ENCODE assay signal across 7 cellular contexts in genomic region chr14:64365358-64365889, GRCh38. TPM values are rescaled to one million over a fixed set of nuclear protein-coding genes. Genes with fewer than 3 reads are reported as not detected.
DNase-seq lines count a peak whose midpoint lies in the region; ATAC-seq and TF ChIP-seq lines count a peak whose summit lies in the region.
"Not testable (repeated sequence)": the region's sequence is repeated elsewhere in the genome, so short reads cannot be mapped to it uniquely, and the experiment has no call there.

No MANE protein-coding gene starts in this region.

- not testable (repeated sequence) for H2AFZ ChIP-seq in HCT116 (ENCODE audit: low read depth, low read length, poor library complexity, severe bottlenecking)

- not testable (repeated sequence) for H3K9me3 ChIP-seq in HCT116 (ENCODE audit: control insufficient read depth in 1 of 2, insufficient read depth in 1 of 2, low read depth in 1 of 2, low read length in 2 of 2); adipocyte (ENCODE audit: control insufficient read depth, low read length)

- POLR2A ChIA-PET in HCT116 (lab: Charles Lee), result interaction anchor here (1.4 kb wide), 1 partner anchor 23 kb away, joined by 3 read pairs; the partner anchor contains the start of gene MTHFD1

- not testable (repeated sequence) for TF ChIP-seq CTCF in HCT116 (IDR thresholded peaks at IDR 0.05 in 2 of 3, conservative IDR thresholded peaks at IDR 0.05 in 1 of 3; ENCODE audit: borderline replicate concordance in 1 of 3, insufficient read depth in 1 of 3, low read depth in 2 of 3, low read length in 2 of 3); choroid plexus epithelial cell (conservative IDR thresholded peaks at IDR 0.05; ENCODE audit: low read depth, low read length); fibroblast of the aortic adventitia (IDR thresholded peaks at IDR 0.05; ENCODE audit: insufficient read depth, low read length)

- H3K79me2 ChIP-seq in HCT116 (ENCODE audit: insufficient read depth, low read length), result not testable (repeated sequence)

- TF ChIP-seq POLR2A in HCT116 (IDR thresholded peaks at IDR 0.05; ENCODE audit: borderline replicate concordance, extremely low read depth, insufficient read depth, insufficient read length), result not testable (repeated sequence)

- not testable (repeated sequence) for BruUV-seq in HCT116 (replicated peaks; lab: Mats Ljungman, UMichigan)

- H3K4me1 ChIP-seq in HCT116 (ENCODE audit: control insufficient read depth in 1 of 2, insufficient read depth in 2 of 2, low read length in 2 of 2), result peaks cover 11 to 27% of the 10 kb centered on the region in 2 experiments; a peak in 3 of 4 replicates
- H3K4me1 ChIP-seq in adipocyte (ENCODE audit: control insufficient read depth, insufficient read depth, low read length), result not testable (repeated sequence)

- H3K27ac ChIP-seq in HCT116 (ENCODE audit: low read depth, low read length), result not testable (repeated sequence)

- 0 out of 2 replicates have a peak, but pooled peaks have one; percentile 32 for ATAC-seq in HCT116

- RAD21 ChIA-PET in HCT116 (lab: Charles Lee; ENCODE audit: low non-redundant PET in 1 of 2, low total read pairs in 2 of 2, uncharacterized antibody in 2 of 2, unreplicated experiment in 2 of 2), result not testable (repeated sequence)

- not testable (repeated sequence) for H3K9me2 ChIP-seq in HCT116 (ENCODE audit: insufficient read depth)

- not testable (repeated sequence) for H4K20me1 ChIP-seq in HCT116 (ENCODE audit: insufficient read depth)

- not testable (repeated sequence) for H3K27me3 ChIP-seq in HCT116 (ENCODE audit: insufficient read depth, low read length); adipocyte (replicated peaks; ENCODE audit: control insufficient read depth, insufficient read depth, low read length)

- H3K4me2 ChIP-seq in HCT116 (ENCODE audit: low read length), result peak overlapping the region; percentile 11

- DNase-seq in Daoy (ENCODE audit: low read depth), result peak; percentile 11
- DNase-seq in HCT116 (ENCODE audit: low read depth, low spot score), result not testable (repeated sequence)
- peak; percentile 41 for DNase-seq in M059J (ENCODE audit: low read depth)
- peak; percentile 20 for DNase-seq in adipocyte (ENCODE audit: low read depth)
- DNase-seq in choroid plexus epithelial cell (ENCODE audit: low read depth), result peak; percentile 25
- peak; percentile 19 for DNase-seq in fibroblast of the aortic adventitia (ENCODE audit: low read depth)
- peak; percentile 23 for DNase-seq in myocyte (ENCODE audit: low read depth)

- not testable (repeated sequence) for H3K36me3 ChIP-seq in HCT116 (ENCODE audit: control insufficient read depth in 1 of 2, insufficient read depth in 2 of 2, low read length in 2 of 2); adipocyte (ENCODE audit: control insufficient read depth, insufficient read depth, low read length, severe bottlenecking)

- not testable (repeated sequence) for H3K9ac ChIP-seq in HCT116 (ENCODE audit: low read length); adipocyte (ENCODE audit: low read length)

- CTCF ChIA-PET in HCT116 (lab: Charles Lee), result not testable (repeated sequence)

- TF ChIP-seq RAD21 in HCT116 (IDR thresholded peaks at IDR 0.05; ENCODE audit: low read depth), result not testable (repeated sequence)

- not testable (repeated sequence) for H3K4me3 ChIP-seq in HCT116 (replicated peaks in 1 of 2; ENCODE audit: low read depth in 1 of 2, low read length in 2 of 2); adipocyte (ENCODE audit: low read length); choroid plexus epithelial cell (ENCODE audit: low read depth, low read length); fibroblast of the aortic adventitia (ENCODE audit: low read depth, low read length)

- intact Hi-C loops in HCT116 (cut with micrococcal nuclease), result not testable (repeated sequence)

RNA-seq across cellular contexts. Expression of gene MTHFD1, which starts 22.7 kb away (rescaled TPM):
- 50.9 and 63.7 TPM in 2 replicates for total RNA-seq in Daoy (2014; rRNA removed; shearing (Covaris generic))
- 153 TPM for total RNA-seq in HCT116 (2021; ENCODE audit: unreplicated experiment)
- polyA plus RNA-seq in HCT116 (2012), result 101 and 114 TPM in 2 replicates
- total RNA-seq in M059J (2014; rRNA removed; shearing (Covaris generic)), result 21.5 and 47.2 TPM in 2 replicates
- 12.2 and 73.1 TPM in 2 replicates for total RNA-seq in fibroblast of the aortic adventitia (ENCODE audit: low replicate concordance)
- 37.3 and 49.0 TPM in 2 replicates for total RNA-seq in myocyte
- polyA plus RNA-seq in myocyte (2012), result 58.4 TPM
